In the genomic region with DNA sequence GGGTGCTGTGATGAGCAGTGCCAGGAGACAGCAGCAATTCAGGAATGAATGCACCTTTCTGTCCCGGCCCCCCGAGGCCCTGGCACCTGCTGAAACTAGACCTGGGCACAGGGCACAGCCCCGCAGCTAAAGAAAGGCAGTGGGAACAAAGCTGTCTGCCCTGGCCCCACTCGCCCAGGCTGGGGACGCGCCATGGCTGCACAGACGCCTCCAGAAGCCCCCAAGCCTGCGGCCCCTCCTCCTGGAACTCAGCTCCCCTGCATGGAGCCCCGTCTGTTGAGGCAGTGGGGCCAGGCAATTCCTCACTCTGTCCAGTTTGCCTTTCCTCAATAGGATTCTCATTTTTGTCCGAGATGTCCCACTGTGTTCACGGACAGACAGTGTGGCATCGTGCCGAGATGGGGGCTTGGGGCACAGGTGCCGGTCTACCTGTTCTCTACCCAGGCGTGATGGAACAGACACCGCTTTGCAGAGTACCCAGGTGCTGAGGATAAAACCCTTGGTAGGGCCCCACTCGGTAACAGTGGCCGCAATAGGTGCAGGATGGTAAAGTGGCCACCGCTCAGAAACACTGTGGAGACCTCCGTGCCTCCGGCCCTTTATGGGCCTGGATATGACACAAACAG, we compare ENCODE assay signal across 18 cellular contexts.
"Had no signal": no experiment of that assay in that cellular context is flagged by ENCODE, and none has a peak within 500 bp of the region (broad histone marks: within the 10 kb centered on the region; RNA-seq: fewer than 3 reads in every experiment).

No MANE protein-coding gene starts in this region.

- H3K9me3 ChIP-seq: mucosa of descending colon, right atrium auricular region, sigmoid colon had no signal

- H3K4me1 ChIP-seq: foreskin keratinocyte, right atrium auricular region, sigmoid colon had no signal

- H3K4me1 Mint-ChIP-seq: immature natural killer cell had no signal

- H3K36me3 ChIP-seq: right atrium auricular region, sigmoid colon had no signal

- H3K4me3 ChIP-seq: dorsolateral prefrontal cortex, mucosa of descending colon, right atrium auricular region, sigmoid colon, skin epidermis had no signal

- DNase-seq: caudate nucleus; cortex of kidney; effector memory CD8-positive, alpha-beta T cell; erythroblast; foreskin keratinocyte; immature natural killer cell; kidney; left colon; left ventricle myocardium superior; mucosa of descending colon; sigmoid colon; stimulated activated CD4-positive, alpha-beta T cell treated with anti-CD3 and anti-CD28 coated beads, Interleukin-2, amount 100 ng/mL, for 24 hours; stimulated activated naive CD4-positive, alpha-beta T cell; trophoblast cell had no signal

- H3K36me3 Mint-ChIP-seq: immature natural killer cell; naive thymus-derived CD8-positive, alpha-beta T cell had no signal

- H3K27ac ChIP-seq: dorsolateral prefrontal cortex, foreskin keratinocyte, right atrium auricular region, sigmoid colon, skin epidermis had no signal

- ATAC-seq: effector memory CD8-positive, alpha-beta T cell; foreskin keratinocyte; left colon; left ventricle myocardium superior; mucosa of descending colon; naive thymus-derived CD8-positive, alpha-beta T cell had no signal

- H3K27me3 ChIP-seq: foreskin keratinocyte, right atrium auricular region had no signal

- H3K9me3 Mint-ChIP-seq: immature natural killer cell had no signal

- H3K4me3 Mint-ChIP-seq: effector memory CD8-positive, alpha-beta T cell; immature natural killer cell; naive thymus-derived CD8-positive, alpha-beta T cell had no signal

- H3K27ac Mint-ChIP-seq: effector memory CD8-positive, alpha-beta T cell; immature natural killer cell; naive thymus-derived CD8-positive, alpha-beta T cell had no signal
